Comparison of ENCODE assay signal across 1 cellular context in the genomic region with DNA sequence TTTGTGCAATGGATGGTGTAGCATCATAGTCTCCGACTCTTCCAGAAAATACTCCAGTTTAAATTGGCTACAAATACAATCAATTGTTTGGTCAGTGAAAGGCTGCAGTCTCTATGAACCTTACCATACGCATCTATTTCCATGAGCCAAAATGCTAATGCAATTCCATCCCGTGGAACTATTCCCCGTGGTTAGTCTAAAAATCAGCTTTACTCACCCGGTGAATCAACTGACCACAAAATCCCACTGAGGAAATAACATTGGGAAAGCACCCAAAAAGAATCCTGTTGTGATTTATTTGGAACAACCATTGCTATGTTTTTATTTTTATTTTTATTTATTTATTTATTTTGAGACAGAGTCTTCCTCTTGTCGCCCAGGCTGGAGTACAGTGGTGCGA.
TF ChIP-seq lines count a peak whose summit lies in the region.

No MANE protein-coding gene starts in this region.

TF ChIP-seq in GM23338, 12 proteins besides CTCF, POLR2A, EP300 and RAD21 (continued from another document):
- TF ChIP-seq, protein P1, sequence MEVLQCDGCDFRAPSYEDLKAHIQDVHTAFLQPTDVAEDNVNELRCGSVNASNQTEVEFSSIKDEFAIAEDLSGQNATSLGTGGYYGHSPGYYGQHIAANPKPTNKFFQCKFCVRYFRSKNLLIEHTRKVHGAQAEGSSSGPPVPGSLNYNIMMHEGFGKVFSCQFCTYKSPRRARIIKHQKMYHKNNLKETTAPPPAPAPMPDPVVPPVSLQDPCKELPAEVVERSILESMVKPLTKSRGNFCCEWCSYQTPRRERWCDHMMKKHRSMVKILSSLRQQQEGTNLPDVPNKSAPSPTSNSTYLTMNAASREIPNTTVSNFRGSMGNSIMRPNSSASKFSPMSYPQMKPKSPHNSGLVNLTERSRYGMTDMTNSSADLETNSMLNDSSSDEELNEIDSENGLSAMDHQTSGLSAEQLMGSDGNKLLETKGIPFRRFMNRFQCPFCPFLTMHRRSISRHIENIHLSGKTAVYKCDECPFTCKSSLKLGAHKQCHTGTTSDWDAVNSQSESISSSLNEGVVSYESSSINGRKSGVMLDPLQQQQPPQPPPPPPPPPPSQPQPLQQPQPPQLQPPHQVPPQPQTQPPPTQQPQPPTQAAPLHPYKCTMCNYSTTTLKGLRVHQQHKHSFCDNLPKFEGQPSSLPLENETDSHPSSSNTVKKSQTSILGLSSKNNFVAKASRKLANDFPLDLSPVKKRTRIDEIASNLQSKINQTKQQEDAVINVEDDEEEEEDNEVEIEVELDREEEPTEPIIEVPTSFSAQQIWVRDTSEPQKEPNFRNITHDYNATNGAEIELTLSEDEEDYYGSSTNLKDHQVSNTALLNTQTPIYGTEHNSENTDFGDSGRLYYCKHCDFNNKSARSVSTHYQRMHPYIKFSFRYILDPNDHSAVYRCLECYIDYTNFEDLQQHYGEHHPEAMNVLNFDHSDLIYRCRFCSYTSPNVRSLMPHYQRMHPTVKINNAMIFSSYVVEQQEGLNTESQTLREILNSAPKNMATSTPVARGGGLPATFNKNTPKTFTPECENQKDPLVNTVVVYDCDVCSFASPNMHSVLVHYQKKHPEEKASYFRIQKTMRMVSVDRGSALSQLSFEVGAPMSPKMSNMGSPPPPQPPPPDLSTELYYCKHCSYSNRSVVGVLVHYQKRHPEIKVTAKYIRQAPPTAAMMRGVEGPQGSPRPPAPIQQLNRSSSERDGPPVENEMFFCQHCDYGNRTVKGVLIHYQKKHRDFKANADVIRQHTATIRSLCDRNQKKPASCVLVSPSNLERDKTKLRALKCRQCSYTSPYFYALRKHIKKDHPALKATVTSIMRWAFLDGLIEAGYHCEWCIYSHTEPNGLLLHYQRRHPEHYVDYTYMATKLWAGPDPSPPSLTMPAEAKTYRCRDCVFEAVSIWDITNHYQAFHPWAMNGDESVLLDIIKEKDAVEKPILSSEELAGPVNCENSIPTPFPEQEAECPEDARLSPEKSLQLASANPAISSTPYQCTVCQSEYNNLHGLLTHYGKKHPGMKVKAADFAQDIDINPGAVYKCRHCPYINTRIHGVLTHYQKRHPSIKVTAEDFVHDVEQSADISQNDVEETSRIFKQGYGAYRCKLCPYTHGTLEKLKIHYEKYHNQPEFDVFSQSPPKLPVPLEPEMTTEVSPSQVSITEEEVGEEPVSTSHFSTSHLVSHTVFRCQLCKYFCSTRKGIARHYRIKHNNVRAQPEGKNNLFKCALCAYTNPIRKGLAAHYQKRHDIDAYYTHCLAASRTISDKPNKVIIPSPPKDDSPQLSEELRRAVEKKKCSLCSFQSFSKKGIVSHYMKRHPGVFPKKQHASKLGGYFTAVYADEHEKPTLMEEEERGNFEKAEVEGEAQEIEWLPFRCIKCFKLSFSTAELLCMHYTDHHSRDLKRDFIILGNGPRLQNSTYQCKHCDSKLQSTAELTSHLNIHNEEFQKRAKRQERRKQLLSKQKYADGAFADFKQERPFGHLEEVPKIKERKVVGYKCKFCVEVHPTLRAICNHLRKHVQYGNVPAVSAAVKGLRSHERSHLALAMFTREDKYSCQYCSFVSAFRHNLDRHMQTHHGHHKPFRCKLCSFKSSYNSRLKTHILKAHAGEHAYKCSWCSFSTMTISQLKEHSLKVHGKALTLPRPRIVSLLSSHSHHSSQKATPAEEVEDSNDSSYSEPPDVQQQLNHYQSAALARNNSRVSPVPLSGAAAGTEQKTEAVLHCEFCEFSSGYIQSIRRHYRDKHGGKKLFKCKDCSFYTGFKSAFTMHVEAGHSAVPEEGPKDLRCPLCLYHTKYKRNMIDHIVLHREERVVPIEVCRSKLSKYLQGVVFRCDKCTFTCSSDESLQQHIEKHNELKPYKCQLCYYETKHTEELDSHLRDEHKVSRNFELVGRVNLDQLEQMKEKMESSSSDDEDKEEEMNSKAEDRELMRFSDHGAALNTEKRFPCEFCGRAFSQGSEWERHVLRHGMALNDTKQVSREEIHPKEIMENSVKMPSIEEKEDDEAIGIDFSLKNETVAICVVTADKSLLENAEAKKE (CRISPR knock-in tag; IDR thresholded peaks at IDR 0.05) = no peak
- TF ChIP-seq, protein P2, sequence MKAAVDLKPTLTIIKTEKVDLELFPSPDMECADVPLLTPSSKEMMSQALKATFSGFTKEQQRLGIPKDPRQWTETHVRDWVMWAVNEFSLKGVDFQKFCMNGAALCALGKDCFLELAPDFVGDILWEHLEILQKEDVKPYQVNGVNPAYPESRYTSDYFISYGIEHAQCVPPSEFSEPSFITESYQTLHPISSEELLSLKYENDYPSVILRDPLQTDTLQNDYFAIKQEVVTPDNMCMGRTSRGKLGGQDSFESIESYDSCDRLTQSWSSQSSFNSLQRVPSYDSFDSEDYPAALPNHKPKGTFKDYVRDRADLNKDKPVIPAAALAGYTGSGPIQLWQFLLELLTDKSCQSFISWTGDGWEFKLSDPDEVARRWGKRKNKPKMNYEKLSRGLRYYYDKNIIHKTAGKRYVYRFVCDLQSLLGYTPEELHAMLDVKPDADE (IDR thresholded peaks at IDR 0.05) = no peak
- no peak for TF ChIP-seq ZNF331 (CRISPR knock-in tag; IDR thresholded peaks at IDR 0.05; ENCODE audit: low read depth)
- TF ChIP-seq CREB1 (CRISPR knock-in tag; IDR thresholded peaks at IDR 0.05; ENCODE audit: low read depth) = no peak
- TF ChIP-seq, protein P3, sequence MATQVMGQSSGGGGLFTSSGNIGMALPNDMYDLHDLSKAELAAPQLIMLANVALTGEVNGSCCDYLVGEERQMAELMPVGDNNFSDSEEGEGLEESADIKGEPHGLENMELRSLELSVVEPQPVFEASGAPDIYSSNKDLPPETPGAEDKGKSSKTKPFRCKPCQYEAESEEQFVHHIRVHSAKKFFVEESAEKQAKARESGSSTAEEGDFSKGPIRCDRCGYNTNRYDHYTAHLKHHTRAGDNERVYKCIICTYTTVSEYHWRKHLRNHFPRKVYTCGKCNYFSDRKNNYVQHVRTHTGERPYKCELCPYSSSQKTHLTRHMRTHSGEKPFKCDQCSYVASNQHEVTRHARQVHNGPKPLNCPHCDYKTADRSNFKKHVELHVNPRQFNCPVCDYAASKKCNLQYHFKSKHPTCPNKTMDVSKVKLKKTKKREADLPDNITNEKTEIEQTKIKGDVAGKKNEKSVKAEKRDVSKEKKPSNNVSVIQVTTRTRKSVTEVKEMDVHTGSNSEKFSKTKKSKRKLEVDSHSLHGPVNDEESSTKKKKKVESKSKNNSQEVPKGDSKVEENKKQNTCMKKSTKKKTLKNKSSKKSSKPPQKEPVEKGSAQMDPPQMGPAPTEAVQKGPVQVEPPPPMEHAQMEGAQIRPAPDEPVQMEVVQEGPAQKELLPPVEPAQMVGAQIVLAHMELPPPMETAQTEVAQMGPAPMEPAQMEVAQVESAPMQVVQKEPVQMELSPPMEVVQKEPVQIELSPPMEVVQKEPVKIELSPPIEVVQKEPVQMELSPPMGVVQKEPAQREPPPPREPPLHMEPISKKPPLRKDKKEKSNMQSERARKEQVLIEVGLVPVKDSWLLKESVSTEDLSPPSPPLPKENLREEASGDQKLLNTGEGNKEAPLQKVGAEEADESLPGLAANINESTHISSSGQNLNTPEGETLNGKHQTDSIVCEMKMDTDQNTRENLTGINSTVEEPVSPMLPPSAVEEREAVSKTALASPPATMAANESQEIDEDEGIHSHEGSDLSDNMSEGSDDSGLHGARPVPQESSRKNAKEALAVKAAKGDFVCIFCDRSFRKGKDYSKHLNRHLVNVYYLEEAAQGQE (IDR thresholded peaks at IDR 0.05; ENCODE audit: unreplicated experiment) = no peak
- no peak for TF ChIP-seq ZNF114 (CRISPR knock-in tag; IDR thresholded peaks at IDR 0.05)
- no peak for TF ChIP-seq EZH2phosphoT487 (IDR thresholded peaks at IDR 0.05; ENCODE audit: unreplicated experiment)
- no peak for TF ChIP-seq JUNB (IDR thresholded peaks at IDR 0.05; ENCODE audit: unreplicated experiment)
- TF ChIP-seq EZH2 (IDR thresholded peaks at IDR 0.05; ENCODE audit: low read depth, unreplicated experiment) = no peak
- no peak for TF ChIP-seq POLR2AphosphoS5 (IDR thresholded peaks at IDR 0.05; ENCODE audit: low read depth)
